In genomic region chr10:46105416-46105815, GRCh38 we compare ENCODE assay signal across 16 cellular contexts. TPM values are rescaled to one million over a fixed set of nuclear protein-coding genes. Genes with fewer than 3 reads are reported as not detected.
A peak's percentile ranks its signal among the peaks of the same experiment; 100 is the strongest.
DNase-seq lines count a peak whose midpoint lies in the region; ATAC-seq and TF ChIP-seq lines count a peak whose summit lies in the region.
"Not testable (repeated sequence)": the region's sequence is repeated elsewhere in the genome, so short reads cannot be mapped to it uniquely, and the experiment has no call there.
"Had no signal": no experiment of that assay in that cellular context is flagged by ENCODE, and none has a peak within 500 bp of the region (broad histone marks: within the 10 kb centered on the region; RNA-seq: fewer than 3 reads in every experiment).

No MANE protein-coding gene starts in this region.

- not testable (repeated sequence) for H3K9me3 Mint-ChIP-seq in CD4-positive, alpha-beta memory T cell; activated CD4-positive, alpha-beta T cell treated with anti-CD3 and anti-CD28 coated beads, Interleukin-2, amount 10 ng/mL, durations not matched to agents 24 days and 14 days; activated T-helper 2 cell treated with anti-CD3 and anti-CD28 coated beads, Interferon-gamma antibody, Interleukin-2, Interleukin-4, amounts not matched to agents 10 μg/mL and 5 μg/mL and 100 μg/mL, durations not matched to agents 14 hours and 24 hours and 36 hours; central memory CD8-positive, alpha-beta T cell; nephron; stimulated activated naive CD8-positive, alpha-beta T cell treated with anti-CD3 and anti-CD28 coated beads, Interleukin-15, Interleukin-2, amounts not matched to agents 100 ng/mL and 50 ng/mL, for 24 hours

- not testable (repeated sequence) for DNase-seq in CD4-positive, alpha-beta memory T cell; activated T-helper 2 cell treated with anti-CD3 and anti-CD28 coated beads, Interferon-gamma antibody, Interleukin-2, Interleukin-4, amounts not matched to agents 10 μg/mL and 5 μg/mL and 100 μg/mL, durations not matched to agents 14 hours and 24 hours and 36 hours (ENCODE audit: low spot score); central memory CD8-positive, alpha-beta T cell (ENCODE audit: low spot score in 2 of 2)
- peak; percentile 51 for DNase-seq in activated CD4-positive, alpha-beta T cell treated with anti-CD3 and anti-CD28 coated beads, Interleukin-2, amount 10 ng/mL, durations not matched to agents 24 days and 14 days

- WGBS in HUES64, result 93% methylated on average over 5 of the region's 9 CpGs

- H3K36me3 ChIP-seq in CD4-positive, alpha-beta memory T cell (ENCODE audit: insufficient read depth, low read length); HUES64 (ENCODE audit: insufficient read depth, low read length); iPS-20b (ENCODE audit: insufficient read depth, low read depth, low read length): not testable (repeated sequence)

- H3K4me3 ChIP-seq in CD4-positive, alpha-beta memory T cell (ENCODE audit: low read length in 2 of 2), result peak overlapping the region in 1 of 2 donors; percentile 30
- peak overlapping the region; percentile 54 for H3K4me3 ChIP-seq in HUES64 (ENCODE audit: low read length)
- peak overlapping the region; percentile 70; the same call in 1 of the 2 replicates for H3K4me3 ChIP-seq in iPS-20b (ENCODE audit: low read length)

- intact Hi-C loops in CD4-positive, alpha-beta memory T cell (cut with micrococcal nuclease), result loop anchor here (5.0 kb wide), 1 partner anchor 73 kb away; the partner anchor contains the start of gene NCOA4
- intact Hi-C loops in activated CD4-positive, alpha-beta T cell treated with anti-CD3 and anti-CD28 coated beads, Interleukin-2, amount 10 ng/mL, durations not matched to agents 24 days and 14 days (cut with micrococcal nuclease), result loop anchor here (5.0 kb wide), 1 partner anchor 162 kb away; no protein-coding TSS in a partner anchor
- intact Hi-C loops in activated T-helper 2 cell treated with anti-CD3 and anti-CD28 coated beads, Interferon-gamma antibody, Interleukin-2, Interleukin-4, amounts not matched to agents 10 μg/mL and 5 μg/mL and 100 μg/mL, durations not matched to agents 14 hours and 24 hours and 36 hours (cut with micrococcal nuclease), result not testable (repeated sequence)

- H3K9ac ChIP-seq in HUES64 (ENCODE audit: low read depth, low read length); iPS-20b (ENCODE audit: low read depth, low read length): not testable (repeated sequence)

- ATAC-seq in central memory CD8-positive, alpha-beta T cell (replicated peaks; ENCODE audit: extremely low read depth, poor library complexity, severe bottlenecking), result not testable (repeated sequence)

- not testable (repeated sequence) for H3K27me3 ChIP-seq in CD4-positive, alpha-beta memory T cell (ENCODE audit: insufficient read depth, low read length)
- peaks cover 39% of the 10 kb centered on the region for H3K27me3 ChIP-seq in HUES64 (ENCODE audit: insufficient read depth, low read length)
- peaks cover 41% of the 10 kb centered on the region for H3K27me3 ChIP-seq in iPS-20b (ENCODE audit: insufficient read depth, low read length)

- not testable (repeated sequence) for H3K27me3 Mint-ChIP-seq in CD4-positive, alpha-beta memory T cell
- peaks cover 27% of the 10 kb centered on the region for H3K27me3 Mint-ChIP-seq in activated CD4-positive, alpha-beta T cell treated with anti-CD3 and anti-CD28 coated beads, Interleukin-2, amount 10 ng/mL, durations not matched to agents 24 days and 14 days
- H3K27me3 Mint-ChIP-seq in activated T-helper 2 cell treated with anti-CD3 and anti-CD28 coated beads, Interferon-gamma antibody, Interleukin-2, Interleukin-4, amounts not matched to agents 10 μg/mL and 5 μg/mL and 100 μg/mL, durations not matched to agents 14 hours and 24 hours and 36 hours (ENCODE audit: low read depth), result peaks cover 32% of the 10 kb centered on the region
- H3K27me3 Mint-ChIP-seq in central memory CD8-positive, alpha-beta T cell, result peaks cover 12% of the 10 kb centered on the region
- H3K27me3 Mint-ChIP-seq in nephron (ENCODE audit: low read depth), result peaks cover 36% of the 10 kb centered on the region
- H3K27me3 Mint-ChIP-seq in stimulated activated naive CD8-positive, alpha-beta T cell treated with anti-CD3 and anti-CD28 coated beads, Interleukin-15, Interleukin-2, amounts not matched to agents 100 ng/mL and 50 ng/mL, for 24 hours, result peaks cover 15% of the 10 kb centered on the region

- peak overlapping the region in 5 of 7 donors; percentile 83 to 91 (median 89) for H3K27ac Mint-ChIP-seq in CD4-positive, alpha-beta memory T cell
- not testable (repeated sequence) for H3K27ac Mint-ChIP-seq in activated CD4-positive, alpha-beta T cell treated with anti-CD3 and anti-CD28 coated beads, Interleukin-2, amount 10 ng/mL, durations not matched to agents 24 days and 14 days; activated T-helper 2 cell treated with anti-CD3 and anti-CD28 coated beads, Interferon-gamma antibody, Interleukin-2, Interleukin-4, amounts not matched to agents 10 μg/mL and 5 μg/mL and 100 μg/mL, durations not matched to agents 14 hours and 24 hours and 36 hours; nephron
- peak overlapping the region; percentile 22 for H3K27ac Mint-ChIP-seq in central memory CD8-positive, alpha-beta T cell (ENCODE audit: low read depth)
- H3K27ac Mint-ChIP-seq in stimulated activated naive CD8-positive, alpha-beta T cell treated with anti-CD3 and anti-CD28 coated beads, Interleukin-15, Interleukin-2, amounts not matched to agents 100 ng/mL and 50 ng/mL, for 24 hours, result peak overlapping the region; percentile 36

- POLR2A ChIA-PET in CD4-positive, alpha-beta memory T cell (lab: Charles Lee; ENCODE audit: partially characterized antibody), result interaction anchor here (2.3 to 3.0 kb wide), 5 partner anchors 10 to 178 kb away, joined by 6 to 33 read pairs (median 14); no protein-coding TSS in a partner anchor

- TF ChIP-seq CTCF in nephron (IDR thresholded peaks at IDR 0.05; ENCODE audit: unreplicated experiment in 3 of 3), result not testable (repeated sequence)

- H3K9me3 ChIP-seq in CD4-positive, alpha-beta memory T cell (ENCODE audit: control insufficient read depth in 1 of 2, low read length in 2 of 2); HUES64 (ENCODE audit: insufficient read depth, low read depth, low read length); iPS-20b (ENCODE audit: insufficient read depth, low read depth, low read length): not testable (repeated sequence)

- H3K36me3 Mint-ChIP-seq in CD4-positive, alpha-beta memory T cell; activated CD4-positive, alpha-beta T cell treated with anti-CD3 and anti-CD28 coated beads, Interleukin-2, amount 10 ng/mL, durations not matched to agents 24 days and 14 days (ENCODE audit: low read depth); activated T-helper 2 cell treated with anti-CD3 and anti-CD28 coated beads, Interferon-gamma antibody, Interleukin-2, Interleukin-4, amounts not matched to agents 10 μg/mL and 5 μg/mL and 100 μg/mL, durations not matched to agents 14 hours and 24 hours and 36 hours (ENCODE audit: low read depth); central memory CD8-positive, alpha-beta T cell (ENCODE audit: insufficient read depth); nephron (ENCODE audit: low read depth); stimulated activated naive CD8-positive, alpha-beta T cell treated with anti-CD3 and anti-CD28 coated beads, Interleukin-15, Interleukin-2, amounts not matched to agents 100 ng/mL and 50 ng/mL, for 24 hours (ENCODE audit: low read depth): not testable (repeated sequence)

- H3K27ac ChIP-seq in CD4-positive, alpha-beta memory T cell (ENCODE audit: low read depth, low read length); HUES64 (ENCODE audit: low read depth, low read length); iPS-20b (ENCODE audit: low read length): not testable (repeated sequence)

- H3K4me3 Mint-ChIP-seq in CD4-positive, alpha-beta memory T cell, result peak overlapping the region; percentile 76 to 95 (median 89)
- peak overlapping the region; percentile 82 for H3K4me3 Mint-ChIP-seq in activated CD4-positive, alpha-beta T cell treated with anti-CD3 and anti-CD28 coated beads, Interleukin-2, amount 10 ng/mL, durations not matched to agents 24 days and 14 days
- peak overlapping the region; percentile 74 for H3K4me3 Mint-ChIP-seq in activated T-helper 2 cell treated with anti-CD3 and anti-CD28 coated beads, Interferon-gamma antibody, Interleukin-2, Interleukin-4, amounts not matched to agents 10 μg/mL and 5 μg/mL and 100 μg/mL, durations not matched to agents 14 hours and 24 hours and 36 hours (ENCODE audit: low read depth)
- peak overlapping the region; percentile 81 for H3K4me3 Mint-ChIP-seq in central memory CD8-positive, alpha-beta T cell
- H3K4me3 Mint-ChIP-seq in nephron, result peak overlapping the region; percentile 79 to 84 (median 82)
- peak overlapping the region; percentile 75 for H3K4me3 Mint-ChIP-seq in stimulated activated naive CD8-positive, alpha-beta T cell treated with anti-CD3 and anti-CD28 coated beads, Interleukin-15, Interleukin-2, amounts not matched to agents 100 ng/mL and 50 ng/mL, for 24 hours

- peaks cover 13% of the 10 kb centered on the region for H3K4me1 ChIP-seq in CD4-positive, alpha-beta memory T cell (ENCODE audit: insufficient read depth, low read length)
- not testable (repeated sequence) for H3K4me1 ChIP-seq in HUES64 (ENCODE audit: insufficient read depth, low read length); iPS-20b (ENCODE audit: insufficient read depth, low read length)

- CTCF ChIA-PET in CD4-positive, alpha-beta memory T cell (lab: Charles Lee; ENCODE audit: partially characterized antibody), result not testable (repeated sequence)

- H3K4me1 Mint-ChIP-seq in CD4-positive, alpha-beta memory T cell, result peaks cover 13 to 21% (median 16%) of the 10 kb centered on the region in 4 donors
- H3K4me1 Mint-ChIP-seq in activated CD4-positive, alpha-beta T cell treated with anti-CD3 and anti-CD28 coated beads, Interleukin-2, amount 10 ng/mL, durations not matched to agents 24 days and 14 days, result peaks cover 14% of the 10 kb centered on the region
- H3K4me1 Mint-ChIP-seq in activated T-helper 2 cell treated with anti-CD3 and anti-CD28 coated beads, Interferon-gamma antibody, Interleukin-2, Interleukin-4, amounts not matched to agents 10 μg/mL and 5 μg/mL and 100 μg/mL, durations not matched to agents 14 hours and 24 hours and 36 hours (ENCODE audit: low read depth), result peaks cover 15% of the 10 kb centered on the region
- H3K4me1 Mint-ChIP-seq in central memory CD8-positive, alpha-beta T cell, result peaks cover 14% of the 10 kb centered on the region
- H3K4me1 Mint-ChIP-seq in nephron, result peaks cover 10% of the 10 kb centered on the region
- peaks cover 16% of the 10 kb centered on the region for H3K4me1 Mint-ChIP-seq in stimulated activated naive CD8-positive, alpha-beta T cell treated with anti-CD3 and anti-CD28 coated beads, Interleukin-15, Interleukin-2, amounts not matched to agents 100 ng/mL and 50 ng/mL, for 24 hours (ENCODE audit: low read depth)

RNA-seq across cellular contexts. Expression of gene MSMB, which starts 59.3 kb away (rescaled TPM):
- total RNA-seq in CD4-positive, alpha-beta memory T cell, result not detected
- polyA plus RNA-seq in CD4-positive, alpha-beta memory T cell, result not detected
- polyA plus RNA-seq in HUES64 (2013, experiment 1 of 2), result not detected
- polyA plus RNA-seq in HUES64 (2013, experiment 2 of 2), result not detected
- not detected in 2 replicates for total RNA-seq in activated CD4-positive, alpha-beta T cell treated with anti-CD3 and anti-CD28 coated beads, Interleukin-2, amount 10 ng/mL, durations not matched to agents 24 days and 14 days
- not detected in 2 replicates for total RNA-seq in activated T-helper 2 cell treated with anti-CD3 and anti-CD28 coated beads, Interferon-gamma antibody, Interleukin-2, Interleukin-4, amounts not matched to agents 10 μg/mL and 5 μg/mL and 100 μg/mL, durations not matched to agents 14 hours and 24 hours and 36 hours
- total RNA-seq: heart left ventricle; mammary epithelial cell; ovary; PC-3; T-helper 2 cell treated with Interferon-gamma antibody and Interleukin-4, amounts not matched to agents 100 ng/mL and 5 ng/mL, for 36 hours; transverse colon had no signal
- polyA plus RNA-seq: BJ, heart left ventricle, mammary epithelial cell, ovary, SK-N-SH had no signal
